In the genomic region with DNA sequence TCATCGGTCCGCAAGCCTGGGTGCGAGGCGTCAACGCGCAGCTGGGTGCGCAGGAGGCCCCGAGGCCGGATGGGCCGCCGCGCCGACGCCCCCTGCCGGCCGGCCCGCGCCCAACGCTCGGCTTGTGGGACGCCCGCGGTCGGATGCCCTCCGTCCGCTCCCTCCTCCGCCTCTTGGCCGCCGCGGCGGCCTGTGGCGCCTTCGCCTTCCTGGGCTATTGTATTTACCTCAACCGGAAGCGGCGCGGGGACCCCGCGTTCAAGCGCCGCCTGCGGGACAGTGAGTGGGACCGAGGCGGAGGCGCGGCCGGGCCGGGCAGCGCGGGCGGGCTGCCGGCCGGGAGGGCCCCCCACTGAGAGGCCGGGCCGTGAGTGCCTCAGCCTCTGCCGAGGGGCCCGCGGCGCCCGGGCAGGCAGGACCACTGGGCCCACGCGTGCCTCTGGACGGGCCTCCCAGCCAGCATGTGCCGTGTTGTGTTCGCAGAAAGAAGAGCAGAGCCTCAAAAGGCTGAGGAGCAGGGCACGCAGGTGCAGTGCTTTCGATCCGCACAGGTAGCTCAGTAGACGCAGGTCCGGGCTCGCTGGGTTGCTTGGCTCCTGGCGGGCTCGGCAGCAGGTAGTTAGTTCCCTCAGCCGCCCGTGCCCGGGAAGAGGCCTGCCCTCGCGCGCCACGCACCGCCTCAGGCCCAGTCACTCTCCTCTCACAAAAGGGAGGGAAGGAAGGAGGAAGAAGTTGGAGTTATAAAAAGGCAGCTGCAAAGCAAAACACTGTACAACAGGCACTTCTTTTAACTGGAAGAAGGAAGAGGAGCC, we compare ENCODE assay signal across 8 cellular contexts. TPM values are rescaled to one million over a fixed set of nuclear protein-coding genes. Genes with fewer than 3 reads are reported as not detected.
A peak's percentile ranks its signal among the peaks of the same experiment; 100 is the strongest.
DNase-seq lines count a peak whose midpoint lies in the region; ATAC-seq and TF ChIP-seq lines count a peak whose summit lies in the region.

A gene (plus strand): TSS at position 116 of the 812 bp plus-strand sequence. CDS start 28 bp downstream, at position 144.

- no peaks in the 10 kb centered on the region for H3K27me3 Mint-ChIP-seq in IgD-negative memory B cell

- H3K79me2 ChIP-seq in SU-DHL-6 (ENCODE audit: insufficient read depth, low read length): no peaks in the 10 kb centered on the region

- peak; percentile 89 for DNase-seq in ELF-1 (ENCODE audit: low read depth, low spot score)
- peak; percentile 40 for DNase-seq in amniotic epithelial cell (ENCODE audit: low read depth)
- peak; percentile 87 for DNase-seq in left ventricle myocardium superior
- DNase-seq in putamen (ENCODE audit: low spot score): peak; percentile 41
- DNase-seq in uterus: peak; percentile 55 to 70

- ATAC-seq in GM21529 (IDR thresholded peaks at IDR 0.05; ENCODE audit: unreplicated experiment): peak; percentile 95
- peak; percentile 98 for ATAC-seq in left ventricle myocardium superior

- H4K20me1 ChIP-seq in SU-DHL-6 (ENCODE audit: low read depth, low read length): no peaks in the 10 kb centered on the region

- peak within 1 kb of the TSS; percentile 67 to 89 (median 82) for H3K27ac Mint-ChIP-seq in IgD-negative memory B cell

- H3K4me1 ChIP-seq in uterus: no peaks in the 10 kb centered on the region

- no peaks in the 10 kb centered on the region for H3K36me3 Mint-ChIP-seq in IgD-negative memory B cell

- H3K4me3 Mint-ChIP-seq in IgD-negative memory B cell: peak within 1 kb of the TSS; percentile 85 to 94 (median 91)

- no peaks in the 10 kb centered on the region for H3K9me3 Mint-ChIP-seq in IgD-negative memory B cell

- H3K27ac ChIP-seq in SU-DHL-6 (ENCODE audit: low read depth, low read length): no peak within 1 kb of the TSS; the same call in 1 of the 2 replicates
- peak within 1 kb of the TSS; percentile 74 to 83 for H3K27ac ChIP-seq in uterus

- peaks cover 5 to 10% (median 5%) of the 10 kb centered on the region in 3 donors for H3K4me1 Mint-ChIP-seq in IgD-negative memory B cell

- peak within 1 kb of the TSS; percentile 64 for H3K9ac ChIP-seq in SU-DHL-6 (ENCODE audit: low read length)

- H3K9me2 ChIP-seq in SU-DHL-6 (replicated peaks; ENCODE audit: insufficient read depth, low read length): no peaks in the 10 kb centered on the region

- peak in 1 of 2 donors; percentile 28 for TF ChIP-seq POLR2A in uterus (IDR thresholded peaks at IDR 0.05)

- H3K4me3 ChIP-seq in SU-DHL-6 (ENCODE audit: insufficient read depth, low read length, poor library complexity, severe bottlenecking) (peak within 1 kb of the TSS; percentile 54), uterus (peak within 1 kb of the TSS; percentile 24 to 56)

- no peaks in the 10 kb centered on the region for H3K9me3 ChIP-seq in SU-DHL-6 (ENCODE audit: insufficient read depth, low read length)
- no peaks in the 10 kb centered on the region for H3K9me3 ChIP-seq in uterus

- H2AFZ ChIP-seq in SU-DHL-6 (ENCODE audit: low read depth, low read length, severe bottlenecking): peak within 1 kb of the TSS; percentile 99

- H3K4me2 ChIP-seq in SU-DHL-6 (ENCODE audit: low read depth, low read length, poor library complexity, severe bottlenecking): peak within 1 kb of the TSS; percentile 66

- no peaks in the 10 kb centered on the region for H3K27me3 ChIP-seq in SU-DHL-6 (ENCODE audit: low read length)
- no peaks in the 10 kb centered on the region for H3K27me3 ChIP-seq in uterus

- no peaks in the 10 kb centered on the region for H3K36me3 ChIP-seq in SU-DHL-6 (ENCODE audit: low read length)
- no peaks in the 10 kb centered on the region for H3K36me3 ChIP-seq in uterus

- intact Hi-C loops in left ventricle myocardium superior (cut with micrococcal nuclease) (no loop called here), uterus (cut with DNase I; ENCODE audit: low total_unique reads) (no loop called here)

- TF ChIP-seq CTCF in SU-DHL-6 (IDR thresholded peaks at IDR 0.05; ENCODE audit: insufficient read depth, low read length, poor library complexity, severe bottlenecking) (peak; percentile 83), uterus (IDR thresholded peaks at IDR 0.05) (peak; percentile 53 to 94 (median 84))

- peaks cover 3% of the 10 kb centered on the region for H3F3A ChIP-seq in SU-DHL-6 (ENCODE audit: insufficient read depth)

RNA-seq across cellular contexts. Expression of the gene that starts here (rescaled TPM):
- polyA plus RNA-seq in IgD-negative memory B cell: not detected
- total RNA-seq in left ventricle myocardium superior: not detected
- total RNA-seq in uterus: 10 to 100 TPM in 1 of 4 donors, not detected in 3; 18.7 TPM

Comparison
In these comparisons a context has a peak if more than half of its experiments do, and no peak if none do; other contexts are left out.
1. Peak in DNase-seq and ATAC-seq in left ventricle myocardium superior; RNA of the gene not detected or under 1 TPM.